Comparison of ENCODE assay signal across 12 cellular contexts in the genomic region with DNA sequence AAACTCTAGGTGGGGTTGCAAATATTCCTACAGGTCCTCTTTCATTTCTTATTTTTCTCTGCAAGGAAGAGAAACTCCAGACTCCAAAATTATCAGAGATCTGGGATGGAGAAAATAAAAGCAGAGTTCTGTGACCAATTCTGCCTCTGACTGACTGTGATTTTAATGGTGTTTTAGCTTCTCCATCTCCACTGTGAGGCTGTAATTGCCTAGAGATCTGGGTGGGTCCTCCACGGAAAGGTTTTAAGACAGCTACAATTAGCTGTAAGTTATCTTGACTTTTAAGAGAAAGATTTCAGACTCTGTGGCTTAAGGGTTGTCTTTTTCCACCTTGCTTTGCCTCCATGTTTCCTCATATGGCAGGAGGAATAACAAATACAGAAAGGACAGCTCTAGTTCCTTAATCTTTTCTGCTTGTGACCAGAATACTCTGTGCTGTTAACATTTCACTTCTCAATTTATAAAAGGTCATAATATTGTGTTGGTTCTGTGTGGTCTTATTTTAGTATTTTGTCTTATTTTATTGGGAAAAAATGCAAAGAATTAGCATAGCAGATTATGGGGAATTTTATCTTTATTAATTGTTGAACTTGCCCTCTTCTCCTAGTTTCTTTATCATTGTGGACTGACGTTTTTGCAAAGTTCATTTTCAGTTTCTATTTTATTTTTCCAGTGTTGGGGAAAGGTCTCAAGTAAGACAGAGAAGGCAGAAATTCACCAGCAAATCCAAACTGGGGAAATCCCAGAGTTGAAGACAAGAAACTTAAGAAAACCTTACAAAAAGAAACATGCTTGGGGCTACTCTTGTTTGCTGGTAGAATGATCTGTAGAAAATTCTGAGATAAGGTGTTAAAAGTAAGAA.
DNase-seq lines count a peak whose midpoint lies in the region; ATAC-seq, FAIRE-seq and TF ChIP-seq lines count a peak whose summit lies in the region.
"Had no signal": no experiment of that assay in that cellular context is flagged by ENCODE, and none has a peak within 500 bp of the region (broad histone marks: within the 10 kb centered on the region; RNA-seq: fewer than 3 reads in every experiment).

No MANE protein-coding gene starts in this region.

- peak overlapping the region in 6 of 12 donors; percentile 8 to 34 (median 20) for H3K4me3 ChIP-seq in heart left ventricle
- H3K4me3 ChIP-seq in kidney (ENCODE audit: low read length in 2 of 2) = peak overlapping the region; percentile 1 to 42
- peak overlapping the region; percentile 51 for H3K4me3 ChIP-seq in thoracic aorta
- H3K4me3 ChIP-seq in esophagus squamous epithelium = no peak overlapping the region
- no peak overlapping the region for H3K4me3 ChIP-seq in CD8-positive, alpha-beta T cell (ENCODE audit: low read depth, low read length)
- H3K4me3 ChIP-seq: gastrocnemius medialis had no signal

- no peaks in the 10 kb centered on the region for H3K27me3 ChIP-seq in heart left ventricle
- H3K27me3 ChIP-seq in thoracic aorta (replicated peaks; ENCODE audit: insufficient read depth) = no peaks in the 10 kb centered on the region
- H3K27me3 ChIP-seq in esophagus squamous epithelium = no peaks in the 10 kb centered on the region
- H3K27me3 ChIP-seq in CD8-positive, alpha-beta T cell (ENCODE audit: insufficient read depth, low read length) = no peaks in the 10 kb centered on the region
- H3K27me3 ChIP-seq: gastrocnemius medialis had no signal

- H3K36me3 Mint-ChIP-seq in CD8-positive, alpha-beta T cell = no peaks in the 10 kb centered on the region

- H3K4me1 Mint-ChIP-seq in CD8-positive, alpha-beta T cell (ENCODE audit: low read depth) = peaks cover 5% of the 10 kb centered on the region

- TF ChIP-seq CTCF in heart left ventricle (IDR thresholded peaks at IDR 0.05) (no peak), kidney (IDR thresholded peaks at IDR 0.05; ENCODE audit: borderline replicate concordance, extremely low read depth, insufficient read depth) (no peak), thoracic aorta (IDR thresholded peaks at IDR 0.05) (no peak), esophagus squamous epithelium (IDR thresholded peaks at IDR 0.05) (no peak)
- no peak for TF ChIP-seq CTCF in CD8-positive, alpha-beta T cell (IDR thresholded peaks at IDR 0.05)

- CTCF ChIA-PET in CD8-positive, alpha-beta T cell (lab: Charles Lee) = interaction anchor here (0.6 kb wide), 1 partner anchor 135 kb away, joined by 3 read pairs; no protein-coding TSS in a partner anchor

- intact Hi-C loops in heart left ventricle (cut with DNase I) (no loop called here), Right ventricle myocardium inferior (cut with DNase I) (no loop called here), kidney (cut with DNase I) (no loop called here), esophagus squamous epithelium (cut with DNase I) (no loop called here)
- intact Hi-C loops in CD8-positive, alpha-beta T cell (cut with DNase I, micrococcal nuclease) = no loop called here

- peaks cover 0 to 27% (median 4%) of the 10 kb centered on the region in 12 donors for H3K4me1 ChIP-seq in heart left ventricle
- H3K4me1 ChIP-seq in kidney (ENCODE audit: control insufficient read depth in 1 of 2, insufficient read depth in 1 of 2, low read depth in 1 of 2, low read length in 2 of 2) = no peaks in the 10 kb centered on the region
- H3K4me1 ChIP-seq in thoracic aorta (ENCODE audit: control insufficient read depth in 1 of 2, low read depth in 2 of 2) = peaks cover 22 to 24% of the 10 kb centered on the region in 2 donors
- H3K4me1 ChIP-seq in esophagus squamous epithelium = peaks cover 0 to 18% (median 10%) of the 10 kb centered on the region in 3 donors
- H3K4me1 ChIP-seq in CD8-positive, alpha-beta T cell (ENCODE audit: insufficient read depth, low read length) = no peaks in the 10 kb centered on the region

- DNase-seq in heart left ventricle (no peak), Right ventricle myocardium inferior (ENCODE audit: missing footprints) (no peak), SK-N-DZ (ENCODE audit: low spot score) (peak; percentile 8), kidney (no peak), thoracic aorta (ENCODE audit: low spot score) (no peak), esophagus squamous epithelium (lab: John Stamatoyannopoulos, UW) (no peak), UCSD-AML1 (lab: John Stamatoyannopoulos, UW; ENCODE audit: unreplicated experiment) (no peak)
- no peak for DNase-seq in CD8-positive, alpha-beta T cell
- DNase-seq: activated CD4-positive, alpha-beta T cell treated with anti-CD3 and anti-CD28 coated beads, Interleukin-2, amount 50 U/mL, for 4 hours; amygdala; gastrocnemius medialis; NCI-H1694 treated with DMSO at 0.1 percent for 48 hours had no signal

- H3K27ac ChIP-seq in heart left ventricle (peak overlapping the region in 10 of 12 donors; percentile 2 to 81 (median 36)), kidney (ENCODE audit: low read depth in 2 of 2, low read length in 2 of 2) (peak overlapping the region in 1 of 2 donors; percentile 11), thoracic aorta (peak overlapping the region in 1 of 2 donors; percentile 28), esophagus squamous epithelium (peak overlapping the region in 1 of 4 donors; percentile 9)
- H3K27ac ChIP-seq in CD8-positive, alpha-beta T cell (ENCODE audit: low read depth, low read length) = no peak overlapping the region
- H3K27ac ChIP-seq: gastrocnemius medialis had no signal

- H3K9me3 ChIP-seq in heart left ventricle (peaks cover 0 to under 1% (median 0%) of the 10 kb centered on the region in 12 donors), kidney (ENCODE audit: control insufficient read depth in 1 of 2, low read length in 2 of 2) (no peaks in the 10 kb centered on the region), thoracic aorta (no peaks in the 10 kb centered on the region), esophagus squamous epithelium (no peaks in the 10 kb centered on the region)
- H3K9me3 ChIP-seq in CD8-positive, alpha-beta T cell (ENCODE audit: low read length) = no peaks in the 10 kb centered on the region
- H3K9me3 ChIP-seq: gastrocnemius medialis had no signal

- no peak for FAIRE-seq in kidney (lab: Jason Lieb, UNC)

- H3K9ac ChIP-seq in kidney (ENCODE audit: low read length in 2 of 2) = no peak overlapping the region

- 19 to 39% (median 22%) methylated on average over 2 of the region's 2 CpGs for WGBS in heart left ventricle, 4 donors
- WGBS in esophagus squamous epithelium, 2 donors = 18 to 29% methylated on average over 2 of the region's 2 CpGs

- POLR2A ChIA-PET in CD8-positive, alpha-beta T cell (lab: Charles Lee) = no interaction called here

- ATAC-seq in heart left ventricle (no peak), Right ventricle myocardium inferior (no peak), thoracic aorta (ENCODE audit: insufficient number of reproducible peaks, low FRiP score, low read depth) (no peak)
- ATAC-seq in CD8-positive, alpha-beta T cell = no peak
- ATAC-seq: gastrocnemius medialis had no signal

- H3K36me3 ChIP-seq in heart left ventricle (no peaks in the 10 kb centered on the region), kidney (ENCODE audit: control insufficient read depth in 1 of 2, insufficient read depth in 2 of 2, low read length in 2 of 2) (no peaks in the 10 kb centered on the region), thoracic aorta (no peaks in the 10 kb centered on the region), esophagus squamous epithelium (no peaks in the 10 kb centered on the region)
- H3K36me3 ChIP-seq in CD8-positive, alpha-beta T cell (ENCODE audit: insufficient read depth, low read length) = no peaks in the 10 kb centered on the region
- H3K36me3 ChIP-seq: gastrocnemius medialis had no signal

- H3K9me3 Mint-ChIP-seq in CD8-positive, alpha-beta T cell = no peaks in the 10 kb centered on the region

- TF ChIP-seq POLR2A in heart left ventricle (IDR thresholded peaks at IDR 0.05) (no peak), esophagus squamous epithelium (IDR thresholded peaks at IDR 0.05) (no peak)

- no peak overlapping the region for H3K27ac Mint-ChIP-seq in CD8-positive, alpha-beta T cell

- peaks cover under 1% of the 10 kb centered on the region for H3K27me3 Mint-ChIP-seq in CD8-positive, alpha-beta T cell (ENCODE audit: low read depth)

- H3K4me3 Mint-ChIP-seq in CD8-positive, alpha-beta T cell = no peak overlapping the region

Comparison
In these comparisons a context has a peak if more than half of its experiments do, and no peak if none do; other contexts are left out.
1. H3K4me3 ChIP-seq: peak in kidney (2 of 2) and thoracic aorta (single experiment); none in esophagus squamous epithelium (0 of 4) and CD8-positive, alpha-beta T cell (single experiment).